In genomic region chr3:100040846-100041245, GRCh38 we compare ENCODE assay signal across 10 cellular contexts.
DNase-seq lines count a peak whose midpoint lies in the region; ATAC-seq and TF ChIP-seq lines count a peak whose summit lies in the region.
"Had no signal": no experiment of that assay in that cellular context is flagged by ENCODE, and none has a peak within 500 bp of the region (broad histone marks: within the 10 kb centered on the region; RNA-seq: fewer than 3 reads in every experiment).

No MANE protein-coding gene starts in this region.

- H4K5ac ChIP-seq in H9 (ENCODE audit: insufficient read length, low read depth, low read length), result no peak overlapping the region

- no peaks in the 10 kb centered on the region for H3K79me1 ChIP-seq in H9 (ENCODE audit: insufficient read depth, low read depth, low read length, poor library complexity, severe bottlenecking)

- no peak overlapping the region for H2AK5ac ChIP-seq in H9 (ENCODE audit: insufficient read length, low read length)

- H3K23ac ChIP-seq in H9 (ENCODE audit: insufficient read length, low read depth, low read length), result no peak overlapping the region

- no peak overlapping the region for H3K27ac ChIP-seq in H9 (ENCODE audit: insufficient read length, low read depth, low read length)
- H3K27ac ChIP-seq in skin epidermis, result peak overlapping the region in 20 of 21 experiments; percentile 9 to 95 (median 76)

- H2BK20ac ChIP-seq in H9 (ENCODE audit: low read depth, low read length, poor library complexity, severe bottlenecking), result no peak overlapping the region

- H3K4me3 Mint-ChIP-seq in H9, result no peak overlapping the region
- H3K4me3 Mint-ChIP-seq in activated naive CD4-positive, alpha-beta T cell treated with anti-CD3 and anti-CD28 coated beads, Interleukin-2, amount 10 ng/mL, durations not matched to agents 7 days and 5 days, result no peak overlapping the region
- no peak overlapping the region for H3K4me3 Mint-ChIP-seq in nephron progenitor cell
- H3K4me3 Mint-ChIP-seq: CD14-positive monocyte had no signal

- DNase-seq in H9 (no peak), cardiac fibroblast (ENCODE audit: low read depth in 2 of 2) (peak; percentile 78 to 83), left colon (no peak), COLO829 (ENCODE audit: low spot score) (no peak), nephron progenitor cell (no peak)
- no peak for DNase-seq in activated naive CD4-positive, alpha-beta T cell treated with anti-CD3 and anti-CD28 coated beads, Interleukin-2, amount 10 ng/mL, durations not matched to agents 7 days and 5 days
- DNase-seq: Kasumi-1 had no signal

- no peak for TF ChIP-seq CTCF in H9 (conservative IDR thresholded peaks at IDR 0.05)
- TF ChIP-seq CTCF in cardiac fibroblast (IDR thresholded peaks at IDR 0.05; ENCODE audit: low read depth, low read length), result no peak
- no peak for TF ChIP-seq CTCF in nephron progenitor cell (IDR thresholded peaks at IDR 0.05)

- no peak overlapping the region for H2BK120ac ChIP-seq in H9 (ENCODE audit: low read depth, low read length, poor library complexity, severe bottlenecking)

- H3K18ac ChIP-seq in H9 (ENCODE audit: insufficient read length, low read depth, low read length), result no peak overlapping the region

- peak overlapping the region; percentile 9 for H3K9ac ChIP-seq in H9 (ENCODE audit: extremely low read depth, insufficient read length, low read length)

- CTCF ChIA-PET in activated naive CD4-positive, alpha-beta T cell treated with anti-CD3 and anti-CD28 coated beads, Interleukin-2, amount 10 ng/mL, durations not matched to agents 7 days and 5 days (lab: Charles Lee), result no interaction called here

- H3K4me3 ChIP-seq in cardiac fibroblast (replicated peaks in 1 of 2; ENCODE audit: low read depth in 2 of 2, low read length in 2 of 2) (no peak overlapping the region), skin epidermis (no peak overlapping the region)

- H2AFZ ChIP-seq in H9 (ENCODE audit: low read length), result no peak overlapping the region

- peaks cover 13 to 15% of the 10 kb centered on the region in 2 experiments for H3K4me1 Mint-ChIP-seq in H9
- H3K4me1 Mint-ChIP-seq in activated naive CD4-positive, alpha-beta T cell treated with anti-CD3 and anti-CD28 coated beads, Interleukin-2, amount 10 ng/mL, durations not matched to agents 7 days and 5 days, result no peaks in the 10 kb centered on the region
- peaks cover 4% of the 10 kb centered on the region for H3K4me1 Mint-ChIP-seq in nephron progenitor cell

- ATAC-seq in left colon, result peak; percentile 36
- no peak for ATAC-seq in activated CD4-positive, CD25-positive, alpha-beta regulatory T cell treated with anti-CD3 and anti-CD28 coated beads, Interleukin-2, amount 50 U/mL, for 24 hours

- intact Hi-C loops in left colon (cut with DNase I, micrococcal nuclease), result loop anchor here in 1 of 2 donors (10.0 kb wide), 1 partner anchor 196 kb away; no protein-coding TSS in a partner anchor

- no peaks in the 10 kb centered on the region for H3K36me3 Mint-ChIP-seq in H9 (ENCODE audit: insufficient read depth in 1 of 3, low read depth in 3 of 3)
- H3K36me3 Mint-ChIP-seq in activated naive CD4-positive, alpha-beta T cell treated with anti-CD3 and anti-CD28 coated beads, Interleukin-2, amount 10 ng/mL, durations not matched to agents 7 days and 5 days, result no peaks in the 10 kb centered on the region
- no peaks in the 10 kb centered on the region for H3K36me3 Mint-ChIP-seq in nephron progenitor cell (ENCODE audit: low read depth)
- H3K36me3 Mint-ChIP-seq: CD14-positive monocyte had no signal

- no CpG with 5 or more reads among the region's 2 CpGs for WGBS in H9 (ENCODE audit: extremely low coverage, insufficient read length, low lambda C conversion rate)

- no peaks in the 10 kb centered on the region for H4K20me1 ChIP-seq in H9 (ENCODE audit: control insufficient read depth, insufficient read depth, insufficient read length)

- H3T11ph ChIP-seq in H9 (ENCODE audit: low read length), result no peak overlapping the region

- no peaks in the 10 kb centered on the region for H3K27me3 ChIP-seq in H9 (ENCODE audit: insufficient read depth, low read length)

- no peak overlapping the region for H3K14ac ChIP-seq in H9 (ENCODE audit: insufficient read depth, low read length)

- H3K23me2 ChIP-seq in H9 (ENCODE audit: insufficient read length, low read depth, low read length, poor library complexity, severe bottlenecking), result no peaks in the 10 kb centered on the region

- H3K27ac Mint-ChIP-seq in H9, result peak overlapping the region in 1 of 3 experiments; percentile 46; a peak in 1 of 7 replicates
- no peak overlapping the region for H3K27ac Mint-ChIP-seq in activated naive CD4-positive, alpha-beta T cell treated with anti-CD3 and anti-CD28 coated beads, Interleukin-2, amount 10 ng/mL, durations not matched to agents 7 days and 5 days
- no peak overlapping the region for H3K27ac Mint-ChIP-seq in nephron progenitor cell
- H3K27ac Mint-ChIP-seq: CD14-positive monocyte had no signal

- H3K27me3 Mint-ChIP-seq in H9 (ENCODE audit: low read depth) (no peaks in the 10 kb centered on the region), nephron progenitor cell (ENCODE audit: low read depth, poor library complexity) (no peaks in the 10 kb centered on the region)
- no peaks in the 10 kb centered on the region for H3K27me3 Mint-ChIP-seq in activated naive CD4-positive, alpha-beta T cell treated with anti-CD3 and anti-CD28 coated beads, Interleukin-2, amount 10 ng/mL, durations not matched to agents 7 days and 5 days

- no peak overlapping the region for H2BK12ac ChIP-seq in H9 (ENCODE audit: insufficient read length, low read depth, low read length)

- no peaks in the 10 kb centered on the region for H3K79me2 ChIP-seq in H9 (ENCODE audit: insufficient read depth, low read length)

- no peak overlapping the region for H3K4ac ChIP-seq in H9 (ENCODE audit: low read depth, low read length)

- no peak overlapping the region for H3K4me2 ChIP-seq in H9 (ENCODE audit: insufficient read depth, insufficient read length, low read length)

- H3K4me1 ChIP-seq in H9 (ENCODE audit: insufficient read depth, low read length), result peaks cover 2% of the 10 kb centered on the region; the same call in 1 of the 2 replicates

- H2BK15ac ChIP-seq in H9 (ENCODE audit: low read depth, low read length), result no peak overlapping the region

- H3K56ac ChIP-seq in H9 (ENCODE audit: insufficient read length, low read depth, low read length), result no peak overlapping the region

- no peaks in the 10 kb centered on the region for H3K9me3 Mint-ChIP-seq in H9
- no peaks in the 10 kb centered on the region for H3K9me3 Mint-ChIP-seq in activated naive CD4-positive, alpha-beta T cell treated with anti-CD3 and anti-CD28 coated beads, Interleukin-2, amount 10 ng/mL, durations not matched to agents 7 days and 5 days
- H3K9me3 Mint-ChIP-seq in nephron progenitor cell, result no peaks in the 10 kb centered on the region
- H3K9me3 Mint-ChIP-seq: CD14-positive monocyte had no signal

- H3K9me3 ChIP-seq in H9 (ENCODE audit: control insufficient read depth, low read depth, low read length), result no peaks in the 10 kb centered on the region

- H2BK5ac ChIP-seq in H9 (ENCODE audit: insufficient read length, low read length), result no peak overlapping the region

- no peak overlapping the region for H4K8ac ChIP-seq in H9 (replicated peaks; ENCODE audit: insufficient read length, low read depth, low read length)

- H4K91ac ChIP-seq in H9 (ENCODE audit: insufficient read length, low read depth, low read length), result no peak overlapping the region

Comparison
In these comparisons a context has a peak if more than half of its experiments do, and no peak if none do; other contexts are left out.
1. DNase-seq: peak in cardiac fibroblast (2 of 2); none in H9 (single experiment), left colon (0 of 2), COLO829 (single experiment), activated naive CD4-positive, alpha-beta T cell treated with anti-CD3 and anti-CD28 coated beads, Interleukin-2, amount 10 ng/mL, durations not matched to agents 7 days and 5 days (single experiment) and nephron progenitor cell (single experiment).